8 cellular contexts compared by ENCODE assay signal in the genomic region with DNA sequence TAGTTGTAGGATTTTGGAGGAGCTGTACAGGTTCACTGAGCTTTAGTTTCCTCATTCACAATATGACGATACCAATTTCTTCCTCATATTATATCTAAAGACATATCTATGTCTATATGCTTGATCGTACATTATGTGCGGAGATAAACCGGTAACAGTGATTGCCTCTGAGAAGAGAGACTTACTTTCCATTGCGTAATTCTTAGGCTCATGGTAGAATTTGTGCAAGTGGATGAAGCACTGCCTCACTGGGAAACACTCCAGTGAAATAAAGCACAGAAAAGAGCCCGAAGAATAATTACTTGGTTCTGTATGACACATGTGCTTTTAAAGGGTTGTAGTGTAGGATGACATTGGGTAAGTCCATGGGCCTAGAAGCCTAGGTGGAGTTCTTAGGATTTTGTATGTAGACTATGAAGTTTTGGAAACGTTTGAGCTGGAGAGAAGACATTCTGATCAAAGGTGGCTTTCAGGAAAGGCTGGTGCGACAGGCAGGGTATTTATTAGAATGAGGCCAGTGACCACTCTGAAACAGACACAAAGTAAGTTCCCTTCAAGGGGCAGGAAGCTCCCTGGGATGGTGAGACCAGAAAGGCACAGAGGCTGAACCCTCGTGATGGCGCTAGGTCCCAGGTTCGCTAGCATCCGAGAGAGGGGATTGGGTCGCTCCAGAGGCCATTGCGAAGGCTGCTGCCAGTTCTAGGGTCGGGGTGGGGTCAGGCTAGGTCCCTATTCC. TPM values are rescaled to one million over a fixed set of nuclear protein-coding genes. Genes with fewer than 3 reads are reported as not detected.
A peak's percentile ranks its signal among the peaks of the same experiment; 100 is the strongest.
DNase-seq lines count a peak whose midpoint lies in the region; ATAC-seq, FAIRE-seq and TF ChIP-seq lines count a peak whose summit lies in the region.

No MANE protein-coding gene starts in this region.

- ATAC-seq in HG03175 (IDR thresholded peaks at IDR 0.05; ENCODE audit: unreplicated experiment), result peak; percentile 40
- ATAC-seq in activated naive CD4-positive, alpha-beta T cell treated with anti-CD3 and anti-CD28 coated beads, Interleukin-2, amount 50 U/mL, for 72 hours, result peak; percentile 43 to 51
- ATAC-seq in stimulated activated effector memory CD8-positive, alpha-beta T cell treated with anti-CD3 and anti-CD28 coated beads, Interleukin-12 subunit alpha, Interleukin-12 subunit beta, amount 100 ng/mL, for 72 hours, result peak; percentile 55

- peaks cover 23% of the 10 kb centered on the region for H3K4me1 Mint-ChIP-seq in stimulated activated effector memory CD8-positive, alpha-beta T cell treated with anti-CD3 and anti-CD28 coated beads, Interleukin-12 subunit alpha, Interleukin-12 subunit beta, amount 100 ng/mL, for 72 hours

- H3K4me1 ChIP-seq in BE2C (no peaks in the 10 kb centered on the region), iPS-18a (ENCODE audit: control insufficient read depth, low read depth, low read length) (peaks cover 4% of the 10 kb centered on the region)

- FAIRE-seq in GM19239 (lab: Jason Lieb, UNC), result peak; percentile 82

- H3K27ac ChIP-seq in iPS-18a (ENCODE audit: low read length), result no peak overlapping the region

- peak overlapping the region; percentile 89 for H3K4me3 Mint-ChIP-seq in stimulated activated effector memory CD8-positive, alpha-beta T cell treated with anti-CD3 and anti-CD28 coated beads, Interleukin-12 subunit alpha, Interleukin-12 subunit beta, amount 100 ng/mL, for 72 hours

- H3K9me3 Mint-ChIP-seq in activated naive CD4-positive, alpha-beta T cell treated with anti-CD3 and anti-CD28 coated beads, Interleukin-2, amount 50 U/mL, for 72 hours, result no peaks in the 10 kb centered on the region
- no peaks in the 10 kb centered on the region for H3K9me3 Mint-ChIP-seq in stimulated activated effector memory CD8-positive, alpha-beta T cell treated with anti-CD3 and anti-CD28 coated beads, Interleukin-12 subunit alpha, Interleukin-12 subunit beta, amount 100 ng/mL, for 72 hours

- H3K27me3 ChIP-seq in BE2C (no peaks in the 10 kb centered on the region), iPS-18a (ENCODE audit: control insufficient read depth, insufficient read depth, low read length) (no peaks in the 10 kb centered on the region)

- no peak for TF ChIP-seq CTCF in BE2C (IDR thresholded peaks at IDR 0.05; ENCODE audit: low read depth, low read length)

- H3K36me3 ChIP-seq in BE2C (peaks cover 4% of the 10 kb centered on the region; the same call in 1 of the 2 replicates), iPS-18a (ENCODE audit: control insufficient read depth, low read depth, low read length) (no peaks in the 10 kb centered on the region)

- H3K4me3 ChIP-seq in BE2C (ENCODE audit: low read depth, low read length) (peak overlapping the region; percentile 92), iPS-18a (ENCODE audit: low read length) (peak overlapping the region; percentile 60)

- H3K9ac ChIP-seq in iPS-18a (ENCODE audit: low read length), result peak overlapping the region; percentile 26

- H3K9me3 ChIP-seq in BE2C (no peaks in the 10 kb centered on the region), iPS-18a (ENCODE audit: control insufficient read depth, low read depth, low read length) (peaks cover 27% of the 10 kb centered on the region)

- peak overlapping the region; percentile 91 to 92 for H3K27ac Mint-ChIP-seq in activated naive CD4-positive, alpha-beta T cell treated with anti-CD3 and anti-CD28 coated beads, Interleukin-2, amount 50 U/mL, for 72 hours
- peak overlapping the region; percentile 96 for H3K27ac Mint-ChIP-seq in stimulated activated effector memory CD8-positive, alpha-beta T cell treated with anti-CD3 and anti-CD28 coated beads, Interleukin-12 subunit alpha, Interleukin-12 subunit beta, amount 100 ng/mL, for 72 hours

- peaks cover 0 to 5% of the 10 kb centered on the region in 2 donors for H3K36me3 Mint-ChIP-seq in activated naive CD4-positive, alpha-beta T cell treated with anti-CD3 and anti-CD28 coated beads, Interleukin-2, amount 50 U/mL, for 72 hours
- peaks cover 20% of the 10 kb centered on the region for H3K36me3 Mint-ChIP-seq in stimulated activated effector memory CD8-positive, alpha-beta T cell treated with anti-CD3 and anti-CD28 coated beads, Interleukin-12 subunit alpha, Interleukin-12 subunit beta, amount 100 ng/mL, for 72 hours

- DNase-seq in BE2C (no peak), GM19239 (ENCODE audit: insufficient read length, low spot score) (no peak), HK-2 (ENCODE audit: unreplicated experiment) (no peak), KG1 (lab: John Stamatoyannopoulos, UW) (no peak)
- no peak for DNase-seq in activated naive CD4-positive, alpha-beta T cell treated with anti-CD3 and anti-CD28 coated beads, Interleukin-2, amount 50 U/mL, for 72 hours (ENCODE audit: low spot score in 2 of 2)
- no peak for DNase-seq in stimulated activated effector memory CD8-positive, alpha-beta T cell treated with anti-CD3 and anti-CD28 coated beads, Interleukin-12 subunit alpha, Interleukin-12 subunit beta, amount 100 ng/mL, for 72 hours (ENCODE audit: low spot score in 2 of 2)

RNA-seq across cellular contexts. Expression of a gene that starts 0.6 kb away (rescaled TPM):
- 65.3 TPM for polyA plus RNA-seq in BE2C (2012; ENCODE audit: insufficient read depth, insufficient read length, low read depth)
- total RNA-seq in activated naive CD4-positive, alpha-beta T cell treated with anti-CD3 and anti-CD28 coated beads, Interleukin-2, amount 50 U/mL, for 72 hours, result 100 to 1,000 TPM in 1 of 2 donors, 10 to 100 TPM in 1; 82.3 to 144 TPM

RNA-seq across cellular contexts. Expression of a gene that starts 48.7 kb away (rescaled TPM):
- 12.0 TPM for polyA plus RNA-seq in BE2C (2012; ENCODE audit: insufficient read depth, insufficient read length, low read depth)
- total RNA-seq in activated naive CD4-positive, alpha-beta T cell treated with anti-CD3 and anti-CD28 coated beads, Interleukin-2, amount 50 U/mL, for 72 hours, result 10 to 100 TPM in 1 of 2 donors, 1 to 10 TPM in 1; 8.3 to 13.4 TPM
